Comparison of ENCODE assay signal across 8 cellular contexts in the genomic region with DNA sequence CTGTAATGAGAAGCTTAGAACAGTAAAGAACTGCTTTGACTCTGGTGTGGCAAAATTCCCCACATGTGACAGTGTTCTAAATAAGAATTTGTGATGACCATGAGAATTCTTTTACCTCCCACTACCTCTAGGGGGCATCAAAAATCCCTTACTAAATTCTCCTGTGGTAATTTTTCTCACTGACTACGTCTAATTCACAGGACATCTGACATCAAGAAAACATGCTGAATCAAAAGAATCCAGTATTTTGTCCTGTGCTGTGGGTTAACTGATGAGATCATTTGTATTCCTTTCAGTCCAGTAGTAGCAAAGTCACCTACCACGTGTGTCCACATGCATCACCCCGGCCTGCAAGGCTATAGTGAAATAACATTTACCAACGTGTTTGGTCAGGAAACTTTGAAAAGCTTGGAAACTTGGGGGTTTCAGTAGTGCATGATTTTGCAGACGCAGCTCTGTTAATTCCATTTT.
DNase-seq lines count a peak whose midpoint lies in the region; TF ChIP-seq lines count a peak whose summit lies in the region.

No MANE protein-coding gene starts in this region.

- TF ChIP-seq CTCF in AG09319 (IDR thresholded peaks at IDR 0.05; ENCODE audit: low read depth, low read length) (peak; percentile 71), GM12874 (IDR thresholded peaks at IDR 0.05; ENCODE audit: insufficient read depth, low read depth, low read length) (peak; percentile 60), Loucy (conservative IDR thresholded peaks at IDR 0.05; ENCODE audit: low read length) (peak; percentile 78), ascending aorta (IDR thresholded peaks at IDR 0.05) (peak in 2 of 3 experiments; percentile 57 to 60), thyroid gland (IDR thresholded peaks at IDR 0.05) (peak in 5 of 6 experiments; percentile 46 to 69 (median 64))

- no peaks in the 10 kb centered on the region for H3K79me2 ChIP-seq in Loucy (ENCODE audit: insufficient read depth, low read length)

- no peak overlapping the region for H3K27ac ChIP-seq in ascending aorta
- no peak overlapping the region for H3K27ac ChIP-seq in thyroid gland

- H3K9ac ChIP-seq in Loucy (ENCODE audit: low read depth, low read length, poor library complexity, severe bottlenecking) = no peak overlapping the region

- H3F3A ChIP-seq in Loucy (ENCODE audit: low read depth) = no peaks in the 10 kb centered on the region

- no peaks in the 10 kb centered on the region for H3K9me3 ChIP-seq in Loucy (ENCODE audit: insufficient read depth, low read depth, low read length)
- H3K9me3 ChIP-seq in ascending aorta = no peaks in the 10 kb centered on the region
- H3K9me3 ChIP-seq in thyroid gland = no peaks in the 10 kb centered on the region
- no peaks in the 10 kb centered on the region for H3K9me3 ChIP-seq in MG63

- 62 to 67% methylated on average over 5 of the region's 5 CpGs for WGBS in thyroid gland, 2 donors

- intact Hi-C loops in ascending aorta (cut with DNase I) (loop anchor here (10.0 kb wide), 1 partner anchor 61 kb away; no protein-coding TSS in a partner anchor), thyroid gland (cut with DNase I) (loop anchor here (10.0 kb wide), 1 partner anchor 61 kb away; no protein-coding TSS in a partner anchor)

- H3K27me3 ChIP-seq in Loucy (ENCODE audit: insufficient read depth, low read length, poor library complexity, severe bottlenecking) (no peaks in the 10 kb centered on the region), ascending aorta (no peaks in the 10 kb centered on the region), thyroid gland (no peaks in the 10 kb centered on the region), MG63 (no peaks in the 10 kb centered on the region)

- H4K20me1 ChIP-seq in Loucy (ENCODE audit: insufficient read depth, low read length, poor library complexity, severe bottlenecking) = no peaks in the 10 kb centered on the region

- H3K4me3 ChIP-seq in Loucy (ENCODE audit: low read length, poor library complexity, severe bottlenecking) (no peak overlapping the region), ascending aorta (no peak overlapping the region), thyroid gland (replicated peaks in 1 of 3) (no peak overlapping the region), MG63 (no peak overlapping the region)

- H2AFZ ChIP-seq in Loucy (ENCODE audit: low read length) = no peak overlapping the region

- H3K4me1 ChIP-seq in Loucy (ENCODE audit: insufficient read depth, low read length, poor library complexity, severe bottlenecking) (no peaks in the 10 kb centered on the region), ascending aorta (no peaks in the 10 kb centered on the region), thyroid gland (no peaks in the 10 kb centered on the region)

- peak; percentile 3 for DNase-seq in AG09319 (ENCODE audit: extremely low read depth, low read depth)
- DNase-seq in ascending aorta (ENCODE audit: low spot score in 2 of 2) = no peak
- DNase-seq in iPS-NIHi11 (ENCODE audit: low spot score) = peak; percentile 53
- no peak for DNase-seq in thyroid gland
- DNase-seq in MG63 = no peak
- DNase-seq in stimulated activated CD4-positive, alpha-beta T cell treated with anti-CD3 and anti-CD28 coated beads, Interleukin-2, amount 100 ng/mL, for 24 hours = no peak

- H3K9me2 ChIP-seq in Loucy (replicated peaks; ENCODE audit: low read depth, low read length) = no peaks in the 10 kb centered on the region

- no peak for TF ChIP-seq POLR2A in thyroid gland (IDR thresholded peaks at IDR 0.05)

- no peak overlapping the region for H3K4me2 ChIP-seq in Loucy (ENCODE audit: low read depth, low read length, poor library complexity, severe bottlenecking)

- peaks cover 8% of the 10 kb centered on the region; the same call in 1 of the 2 replicates for H3K36me3 ChIP-seq in Loucy (ENCODE audit: insufficient read depth, low read length)
- H3K36me3 ChIP-seq in ascending aorta = peaks cover 5 to 8% of the 10 kb centered on the region in 2 donors
- H3K36me3 ChIP-seq in thyroid gland = no peaks in the 10 kb centered on the region
- H3K36me3 ChIP-seq in MG63 = peaks cover 3% of the 10 kb centered on the region; the same call in 1 of the 2 replicates

Comparison
In these comparisons a context has a peak if more than half of its experiments do, and no peak if none do; other contexts are left out.
1. DNase-seq: peak in AG09319 (single experiment) and iPS-NIHi11 (single experiment); none in ascending aorta (0 of 2), thyroid gland (0 of 2), MG63 (single experiment) and stimulated activated CD4-positive, alpha-beta T cell treated with anti-CD3 and anti-CD28 coated beads, Interleukin-2, amount 100 ng/mL, for 24 hours (0 of 2).
2. Peak in every context shown above with its lines, with median percentiles within 50 percentile points of each other: CTCF ChIP-seq.